24 cellular contexts compared by ENCODE assay signal in genomic region chr5:41517909-41518308, GRCh38. TPM values are rescaled to one million over a fixed set of nuclear protein-coding genes. Genes with fewer than 3 reads are reported as not detected.
DNase-seq lines count a peak whose midpoint lies in the region; ATAC-seq and TF ChIP-seq lines count a peak whose summit lies in the region.
"Had no signal": no experiment of that assay in that cellular context is flagged by ENCODE, and none has a peak within 500 bp of the region (broad histone marks: within the 10 kb centered on the region; RNA-seq: fewer than 3 reads in every experiment).

No MANE protein-coding gene starts in this region.

- no peaks in the 10 kb centered on the region for H3K36me3 ChIP-seq in vagina
- H3K36me3 ChIP-seq: adrenal gland, ovary, transverse colon had no signal

- no peaks in the 10 kb centered on the region for H3K9me3 ChIP-seq in vagina
- H3K9me3 ChIP-seq: adrenal gland, ovary, transverse colon had no signal

- no peak overlapping the region for H3K27ac ChIP-seq in vagina
- H3K27ac ChIP-seq: adrenal gland, ovary, transverse colon had no signal

- H3K4me3 ChIP-seq in astrocyte of the spinal cord (ENCODE audit: low read depth, low read length) (no peak overlapping the region), fibroblast of villous mesenchyme (ENCODE audit: low read depth, low read length) (no peak overlapping the region), vagina (no peak overlapping the region)
- H3K4me3 ChIP-seq: adrenal gland, ovary, transverse colon had no signal

- H3K27me3 ChIP-seq in vagina = no peaks in the 10 kb centered on the region
- H3K27me3 ChIP-seq: adrenal gland, ovary, transverse colon had no signal

- TF ChIP-seq POLR2A in vagina (IDR thresholded peaks at IDR 0.05) = no peak

- no peak for ATAC-seq in GM21528 (IDR thresholded peaks at IDR 0.05; ENCODE audit: low FRiP score, unreplicated experiment)
- no peak for ATAC-seq in GM21717 (IDR thresholded peaks at IDR 0.05; ENCODE audit: unreplicated experiment)
- ATAC-seq in HG02798 (IDR thresholded peaks at IDR 0.05; ENCODE audit: poor library complexity, unreplicated experiment) = no peak
- ATAC-seq: naive thymus-derived CD8-positive, alpha-beta T cell; sciatic nerve; stimulated activated naive B cell treated with anti-CD40 and anti-IgM and Interleukin-4, amounts not matched to agents 10 μg/mL and 1 μg/mL and 100 μg/mL, for 72 hours; T-cell had no signal

- no peaks in the 10 kb centered on the region for H3K4me1 ChIP-seq in vagina
- H3K4me1 ChIP-seq: adrenal gland, transverse colon had no signal

- DNase-seq in EH (ENCODE audit: low read depth) = peak; percentile 34
- peak; percentile 9 to 23 for DNase-seq in Kasumi-1 (lab: John Stamatoyannopoulos, UW)
- DNase-seq in astrocyte of the spinal cord (ENCODE audit: low read depth, low spot score) = peak; percentile 30
- DNase-seq in fibroblast of villous mesenchyme (ENCODE audit: low read depth) = peak; percentile 27
- no peak for DNase-seq in vagina (ENCODE audit: extremely low spot score in 2 of 2)
- DNase-seq: activated CD8-positive, alpha-beta memory T cell treated with anti-CD3 and anti-CD28 coated beads, Interleukin-2, amount 50 U/mL, for 48 hours; activated effector memory CD4-positive, alpha-beta T cell treated with anti-CD3 and anti-CD28 coated beads, Interleukin-2, amount 50 U/mL, for 16 hours; adrenal gland; COR-L47; effector memory CD4-positive, alpha-beta T cell; foreskin melanocyte; hypothalamus; mesenchymal stem cell; naive thymus-derived CD8-positive, alpha-beta T cell; NCI-H1092; NCI-H524; ovary; stimulated activated naive B cell treated with anti-CD40 and anti-IgM and Interleukin-4, amounts not matched to agents 10 μg/mL and 1 μg/mL and 100 μg/mL, for 72 hours; T-cell; transverse colon had no signal

- intact Hi-C loops in vagina (cut with DNase I) = loop anchor here (10.0 kb wide), 1 partner anchor 613 kb away; the partner anchor contains the start of gene C7

- in situ Hi-C loops in astrocyte of the spinal cord (cut with HindIII; ENCODE audit: low sequenced_read_pairs) = no loop called here

- no peak for TF ChIP-seq CTCF in astrocyte of the spinal cord (IDR thresholded peaks at IDR 0.05; ENCODE audit: low read depth, low read length)
- TF ChIP-seq CTCF in fibroblast of villous mesenchyme (IDR thresholded peaks at IDR 0.05; ENCODE audit: insufficient read depth, low read depth, low read length) = no peak
- TF ChIP-seq CTCF in vagina (IDR thresholded peaks at IDR 0.05) = no peak

RNA-seq across cellular contexts. Expression of gene PLCXD3, which starts 7.5 kb away (rescaled TPM):
- 0.32 and 0.43 TPM in 2 replicates for total RNA-seq in fibroblast of villous mesenchyme
- 10.6 TPM for total RNA-seq in vagina
- total RNA-seq: naive thymus-derived CD8-positive, alpha-beta T cell had no signal

Comparison
In these comparisons a context has a peak if more than half of its experiments do, and no peak if none do; other contexts are left out.
1. DNase-seq: peak in EH (single experiment), Kasumi-1 (2 of 2), astrocyte of the spinal cord (single experiment) and fibroblast of villous mesenchyme (single experiment); none in vagina (0 of 2).